ENCODE assay signal across 27 cellular contexts in the genomic region with DNA sequence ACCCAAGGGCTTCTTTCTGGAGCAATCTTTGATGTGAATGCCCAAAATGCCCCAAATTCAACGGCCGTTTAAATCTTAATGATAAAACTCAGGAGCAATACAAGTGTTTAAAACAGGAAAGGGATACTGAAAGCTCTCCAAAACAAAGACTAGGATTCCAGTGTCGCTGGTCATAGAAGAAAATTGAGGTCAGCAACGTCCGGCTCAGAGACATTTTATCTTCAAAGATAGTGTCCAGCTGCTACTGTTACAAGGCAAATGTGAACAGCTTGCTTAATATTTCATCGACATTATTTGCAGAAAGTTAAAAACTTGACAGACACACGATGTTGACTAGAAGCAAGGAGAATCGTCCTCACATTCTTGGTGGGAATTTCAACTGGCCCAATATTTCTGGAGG.
"Had no signal": no experiment of that assay in that cellular context is flagged by ENCODE, and none has a peak within 500 bp of the region (broad histone marks: within the 10 kb centered on the region; RNA-seq: fewer than 3 reads in every experiment).

No MANE protein-coding gene starts in this region.

- H3K27ac ChIP-seq: brain microvascular endothelial cell, WERI-Rb-1 had no signal

- FAIRE-seq: bronchial epithelial cell, colon, frontal cortex had no signal

- H3K36me3 ChIP-seq: brain microvascular endothelial cell, WERI-Rb-1 had no signal

- ATAC-seq: activated CD4-positive, CD25-positive, alpha-beta regulatory T cell treated with anti-CD3 and anti-CD28 coated beads, Interleukin-2, amount 50 U/mL, for 24 hours; activated CD8-positive, alpha-beta T cell treated with anti-CD3 and anti-CD28 coated beads for 36 hours; activated T-cell treated with anti-CD3 and anti-CD28 coated beads, Interleukin-2, amount 50 U/mL, for 4 hours; activated T-helper 17 cell treated with anti-CD3 and anti-CD28 coated beads, Interleukin-2, amount 50 U/mL, for 72 hours; esophagus mucosa; T-helper 17 cell had no signal

- DNase-seq: activated B cell treated with CpG ODN at 0.5 μM for 24 hours; activated CD4-positive, alpha-beta T cell treated with anti-CD3 and anti-CD28 coated beads for 48 hours; activated CD4-positive, alpha-beta T cell treated with anti-CD3 and anti-CD28 coated beads, Interleukin-2, amount 50 U/mL, for 1 hour; activated CD4-positive, alpha-beta T cell treated with anti-CD3 and anti-CD28 coated beads, Interleukin-2, amount 50 U/mL, for 48 hours; activated CD8-positive, alpha-beta memory T cell treated with anti-CD3 and anti-CD28 coated beads for 24 hours; activated CD8-positive, alpha-beta T cell treated with anti-CD3 and anti-CD28 coated beads for 36 hours; activated effector memory CD4-positive, alpha-beta T cell treated with Interleukin-2 at 50 U/mL for 16 hours; activated gamma-delta T cell treated with Interleukin-2 at 50 U/mL for 16 hours; activated naive CD4-positive, alpha-beta T cell treated with anti-CD3 and anti-CD28 coated beads, Interleukin-2, amount 50 U/mL, for 16 hours; activated naive CD4-positive, alpha-beta T cell treated with Interleukin-2 at 50 U/mL for 16 hours; activated T-cell treated with anti-CD3 and anti-CD28 coated beads, Interleukin-2, amount 50 U/mL, for 4 hours; amniotic stem cell; anterior cingulate cortex; brain microvascular endothelial cell; cortex of kidney; effector CD8-positive, alpha-beta T cell; foreskin fibroblast; T-helper 1 cell; T-helper 17 cell; T1000; WERI-Rb-1 had no signal
